Comparison of ENCODE assay signal across 10 cellular contexts in genomic region chr20:56627122-56628014, GRCh38. TPM values are rescaled to one million over a fixed set of nuclear protein-coding genes. Genes with fewer than 3 reads are reported as not detected.
DNase-seq lines count a peak whose midpoint lies in the region; ATAC-seq and TF ChIP-seq lines count a peak whose summit lies in the region.
"Had no signal": no experiment of that assay in that cellular context is flagged by ENCODE, and none has a peak within 500 bp of the region (broad histone marks: within the 10 kb centered on the region; RNA-seq: fewer than 3 reads in every experiment).

No MANE protein-coding gene starts in this region.

- no peaks in the 10 kb centered on the region for H3K9me2 ChIP-seq in neural cell (ENCODE audit: insufficient read depth, low read length)

- no peak overlapping the region for H3K4me2 ChIP-seq in neural cell (ENCODE audit: low read length)

- H3K9me3 ChIP-seq in endodermal cell (ENCODE audit: control insufficient read depth, low read length) (no peaks in the 10 kb centered on the region), neural cell (ENCODE audit: low read length) (no peaks in the 10 kb centered on the region)

- H3K4me1 Mint-ChIP-seq in T-helper 1 cell treated with Interleukin-12 subunit alpha and Interleukin-12 subunit beta and Interleukin-4 antibody, amounts not matched to agents 30 μg/mL and 1 μg/mL, for 36 hours (ENCODE audit: low read depth), result peaks cover 7% of the 10 kb centered on the region
- peaks cover 22% of the 10 kb centered on the region for H3K4me1 Mint-ChIP-seq in endodermal cell
- H3K4me1 Mint-ChIP-seq: central memory CD8-positive, alpha-beta T cell had no signal

- H3K4me1 ChIP-seq in endodermal cell (ENCODE audit: control insufficient read depth, insufficient read depth, low read length), result peaks cover 12% of the 10 kb centered on the region

- no peak overlapping the region for H3K9ac ChIP-seq in endodermal cell (ENCODE audit: extremely low read depth, low read length, poor library complexity, severe bottlenecking)
- no peak overlapping the region for H3K9ac ChIP-seq in neural cell (ENCODE audit: low read length)

- H3K9me3 Mint-ChIP-seq in T-helper 1 cell treated with Interleukin-12 subunit alpha and Interleukin-12 subunit beta and Interleukin-4 antibody, amounts not matched to agents 30 μg/mL and 1 μg/mL, for 36 hours, result no peaks in the 10 kb centered on the region
- H3K9me3 Mint-ChIP-seq in endodermal cell, result no peaks in the 10 kb centered on the region
- H3K9me3 Mint-ChIP-seq: central memory CD8-positive, alpha-beta T cell had no signal

- H3K4me3 Mint-ChIP-seq in T-helper 1 cell treated with Interleukin-12 subunit alpha and Interleukin-12 subunit beta and Interleukin-4 antibody, amounts not matched to agents 30 μg/mL and 1 μg/mL, for 36 hours, result peak overlapping the region; percentile 16
- peak overlapping the region; percentile 44 for H3K4me3 Mint-ChIP-seq in endodermal cell
- H3K4me3 Mint-ChIP-seq: central memory CD8-positive, alpha-beta T cell had no signal

- no peaks in the 10 kb centered on the region for H4K20me1 ChIP-seq in neural cell (ENCODE audit: insufficient read depth)

- H3K27ac ChIP-seq in endodermal cell (ENCODE audit: low read depth, low read length) (no peak overlapping the region), neural cell (ENCODE audit: low read length) (no peak overlapping the region)

- H3K36me3 ChIP-seq in H7 (replicated peaks; ENCODE audit: control insufficient read depth, insufficient read depth, low read length) (no peaks in the 10 kb centered on the region), endodermal cell (ENCODE audit: control insufficient read depth, insufficient read depth, low read length) (no peaks in the 10 kb centered on the region), neural cell (ENCODE audit: insufficient read depth, low read length) (no peaks in the 10 kb centered on the region)

- H3K27me3 ChIP-seq in H7 (ENCODE audit: control insufficient read depth, insufficient read depth, low read length), result peaks cover 49% of the 10 kb centered on the region
- H3K27me3 ChIP-seq in endodermal cell (ENCODE audit: control insufficient read depth, insufficient read depth, low read length, poor library complexity, severe bottlenecking), result peaks cover 84% of the 10 kb centered on the region
- peaks cover 87% of the 10 kb centered on the region for H3K27me3 ChIP-seq in neural cell (ENCODE audit: insufficient read depth, low read depth, low read length)

- no peaks in the 10 kb centered on the region for H3K79me2 ChIP-seq in neural cell (replicated peaks; ENCODE audit: insufficient read depth, low read length)

- TF ChIP-seq RAD21 in neural cell (conservative IDR thresholded peaks at IDR 0.05), result no peak

- H3K27ac Mint-ChIP-seq in T-helper 1 cell treated with Interleukin-12 subunit alpha and Interleukin-12 subunit beta and Interleukin-4 antibody, amounts not matched to agents 30 μg/mL and 1 μg/mL, for 36 hours, result peak overlapping the region; percentile 22
- no peak overlapping the region for H3K27ac Mint-ChIP-seq in endodermal cell

- DNase-seq in T-helper 1 cell (no peak), H7 (peak; percentile 78), endodermal cell (peak; percentile 76), foreskin fibroblast (no peak)
- DNase-seq: T-helper 9 cell had no signal

- no peaks in the 10 kb centered on the region for H3F3A ChIP-seq in neural cell (ENCODE audit: insufficient read depth, low read length, poor library complexity, severe bottlenecking)

- H2AFZ ChIP-seq in neural cell (ENCODE audit: low read depth, low read length), result no peak overlapping the region

- TF ChIP-seq EP300 in neural cell (conservative IDR thresholded peaks at IDR 0.05; ENCODE audit: poor library complexity, severe bottlenecking), result no peak

- ATAC-seq in HG03095 (IDR thresholded peaks at IDR 0.05; ENCODE audit: unreplicated experiment), result no peak
- no peak for ATAC-seq in activated CD4-positive, CD25-positive, alpha-beta regulatory T cell treated with anti-CD3 and anti-CD28 coated beads, Interleukin-2, amount 50 U/mL, for 24 hours

- TF ChIP-seq CTCF in endodermal cell (conservative IDR thresholded peaks at IDR 0.05) (no peak), neural cell (IDR thresholded peaks at IDR 0.05; ENCODE audit: poor library complexity, severe bottlenecking) (no peak), foreskin fibroblast (IDR thresholded peaks at IDR 0.05; ENCODE audit: low read depth, low read length) (no peak)

- 3 to 6% methylated on average over 23 to 45 of the region's 45 CpGs for WGBS in endodermal cell (ENCODE audit: insufficient coverage in 1 of 2, insufficient read length in 1 of 2), 2 experiments

- H3K27me3 Mint-ChIP-seq in T-helper 1 cell treated with Interleukin-12 subunit alpha and Interleukin-12 subunit beta and Interleukin-4 antibody, amounts not matched to agents 30 μg/mL and 1 μg/mL, for 36 hours (ENCODE audit: low read depth), result peaks cover 63% of the 10 kb centered on the region
- H3K27me3 Mint-ChIP-seq in endodermal cell (ENCODE audit: insufficient read depth), result peaks cover 87% of the 10 kb centered on the region

- peaks cover 4% of the 10 kb centered on the region for H3K36me3 Mint-ChIP-seq in T-helper 1 cell treated with Interleukin-12 subunit alpha and Interleukin-12 subunit beta and Interleukin-4 antibody, amounts not matched to agents 30 μg/mL and 1 μg/mL, for 36 hours (ENCODE audit: low read depth)
- no peaks in the 10 kb centered on the region for H3K36me3 Mint-ChIP-seq in endodermal cell (ENCODE audit: low read depth)

- H3K4me3 ChIP-seq in H7 (ENCODE audit: insufficient read depth, low read depth, low read length) (peak overlapping the region; percentile 81), endodermal cell (ENCODE audit: low read length) (peak overlapping the region; percentile 45), neural cell (ENCODE audit: low read length) (peak overlapping the region; percentile 43), foreskin fibroblast (ENCODE audit: low read depth in 1 of 2, low read length in 2 of 2) (no peak overlapping the region)

TF ChIP-seq in neural cell, 6 proteins besides CTCF, POLR2A, EP300 and RAD21:
- TF ChIP-seq EZH2 (IDR thresholded peaks at IDR 0.05; ENCODE audit: borderline replicate concordance, insufficient read depth, low read length, poor library complexity, severe bottlenecking), result peak; percentile 56
- no peak for TF ChIP-seq SMC3 (conservative IDR thresholded peaks at IDR 0.05; ENCODE audit: poor library complexity)

RNA-seq across cellular contexts. Expression of gene TFAP2C, which starts 1.7 kb away (rescaled TPM):
- total RNA-seq in H7 (2014; rRNA removed; shearing (Covaris generic)), result 23.6 and 38.4 TPM in 2 replicates
- 1 to 10 TPM in 1 of 2 donors, under 1 TPM in 1; 0.31 to 1.8 TPM for total RNA-seq in endodermal cell
- 15.0 TPM for polyA plus RNA-seq in endodermal cell (2013, experiment 1 of 2)
- polyA plus RNA-seq in endodermal cell (2013, experiment 2 of 2), result 15.4 TPM
- polyA plus RNA-seq in neural cell, result not detected in 2 replicates
- polyA minus RNA-seq in neural cell, result not detected in 2 replicates

Comparison
In these comparisons a context has a peak if more than half of its experiments do, and no peak if none do; other contexts are left out.
1. DNase-seq: peak in H7 (single experiment) and endodermal cell (single experiment); none in T-helper 1 cell (0 of 5) and foreskin fibroblast (0 of 2).
2. H3K4me3 ChIP-seq: peak in H7 (single experiment), endodermal cell (single experiment) and neural cell (single experiment); none in foreskin fibroblast (0 of 2).